In the genomic region with DNA sequence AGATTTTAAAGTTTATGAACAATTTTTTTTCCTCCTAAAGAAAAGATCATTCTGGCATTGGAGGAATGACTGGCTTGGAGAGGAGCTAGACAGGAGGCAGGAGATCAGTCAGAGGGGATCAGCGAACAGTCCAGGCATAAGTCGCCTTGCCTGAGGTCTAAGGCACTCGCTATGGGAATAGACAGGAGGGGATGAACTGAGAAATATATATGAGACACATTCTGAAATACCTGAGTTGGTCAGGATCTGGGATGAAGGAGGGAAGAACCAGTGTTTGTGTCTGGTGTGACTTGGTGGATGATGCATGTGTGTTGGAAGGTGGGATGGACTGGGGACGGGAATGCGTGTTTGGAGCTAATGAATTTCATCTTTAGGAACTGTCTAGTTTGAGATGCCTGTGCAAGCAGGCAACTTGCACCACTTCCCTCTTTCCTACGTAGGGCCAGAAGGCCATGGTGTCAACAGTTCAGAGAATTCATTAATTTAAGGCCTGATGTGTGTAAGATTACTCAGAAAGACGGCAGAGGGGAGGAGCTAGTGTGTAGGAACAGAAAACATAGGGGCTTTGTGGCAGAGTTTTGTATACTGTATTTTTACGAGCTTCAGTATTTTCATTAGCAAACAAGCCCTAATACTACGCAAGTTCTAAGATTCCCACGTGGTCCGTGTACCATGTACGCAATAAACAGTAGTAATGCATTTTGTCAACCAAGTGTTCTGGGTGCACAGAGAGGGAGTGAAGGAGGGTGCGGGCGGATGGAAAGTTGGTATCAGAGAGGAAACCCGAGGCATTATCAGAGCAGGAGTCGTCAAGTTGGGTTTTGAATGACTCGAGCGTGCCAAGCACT, we compare ENCODE assay signal across 8 cellular contexts.
DNase-seq lines count a peak whose midpoint lies in the region; ATAC-seq and TF ChIP-seq lines count a peak whose summit lies in the region.

No MANE protein-coding gene starts in this region.

- H3K79me2 ChIP-seq in DOHH2 (ENCODE audit: control insufficient read depth, low read length), result peaks cover 3% of the 10 kb centered on the region; the same call in 1 of the 2 replicates

- peak overlapping the region; percentile 82 for H3K4me2 ChIP-seq in DOHH2 (ENCODE audit: low read length)

- H3K4me3 ChIP-seq in DOHH2 (ENCODE audit: low read length) (peak overlapping the region; percentile 82), rectal smooth muscle tissue (ENCODE audit: low read length) (peak overlapping the region; percentile 94)

- H3K27ac ChIP-seq in DOHH2 (ENCODE audit: low read depth, low read length) (no peak overlapping the region), rectal smooth muscle tissue (ENCODE audit: low read depth, low read length) (peak overlapping the region; percentile 68)

- peaks cover 14% of the 10 kb centered on the region for H3F3A ChIP-seq in DOHH2 (ENCODE audit: control insufficient read depth, insufficient read depth)

- peaks cover 10% of the 10 kb centered on the region for H3K36me3 ChIP-seq in DOHH2 (ENCODE audit: control insufficient read depth, low read length)
- peaks cover 9% of the 10 kb centered on the region for H3K36me3 ChIP-seq in rectal smooth muscle tissue (ENCODE audit: control insufficient read depth, insufficient read depth, low read length)

- DNase-seq in NCI-H345 (lab: John Stamatoyannopoulos, UW) (peak; percentile 49), germinal center (ENCODE audit: low spot score) (peak; percentile 28), LoVo (ENCODE audit: low spot score) (no peak), amniotic stem cell (lab: John Stamatoyannopoulos, UW) (no peak)
- peak; percentile 6 to 26 for DNase-seq in activated T-helper 1 cell treated with anti-CD3 and anti-CD28 coated beads, Interleukin-2, amount 50 U/mL, for 16 hours (ENCODE audit: low read depth in 1 of 2, low spot score in 1 of 2)

- H4K20me1 ChIP-seq in DOHH2 (ENCODE audit: control insufficient read depth, insufficient read depth, low read depth, low read length), result no peaks in the 10 kb centered on the region

- H3K4me1 ChIP-seq in DOHH2 (ENCODE audit: control insufficient read depth, low read length), result peaks cover 25% of the 10 kb centered on the region
- peaks cover 7% of the 10 kb centered on the region for H3K4me1 ChIP-seq in rectal smooth muscle tissue (ENCODE audit: control insufficient read depth, insufficient read depth, low read length)

- peak; percentile 27 for ATAC-seq in GM21825 (IDR thresholded peaks at IDR 0.05; ENCODE audit: unreplicated experiment)

- H3K9ac ChIP-seq in rectal smooth muscle tissue (ENCODE audit: low read length), result no peak overlapping the region

- H3K9me2 ChIP-seq in DOHH2 (replicated peaks; ENCODE audit: control insufficient read depth, low read length), result no peaks in the 10 kb centered on the region

- H3K27me3 ChIP-seq in DOHH2 (ENCODE audit: control insufficient read depth, low read length) (no peaks in the 10 kb centered on the region), rectal smooth muscle tissue (ENCODE audit: control insufficient read depth, insufficient read depth, low read length) (no peaks in the 10 kb centered on the region)

- TF ChIP-seq CTCF in DOHH2 (IDR thresholded peaks at IDR 0.05; ENCODE audit: low read depth, low read length, poor library complexity, severe bottlenecking), result no peak

- H3K9me3 ChIP-seq in DOHH2 (ENCODE audit: control insufficient read depth, insufficient read depth, low read length), result no peaks in the 10 kb centered on the region

Comparison
In these comparisons a context has a peak if more than half of its experiments do, and no peak if none do; other contexts are left out.
1. DNase-seq: peak in NCI-H345 (single experiment), activated T-helper 1 cell treated with anti-CD3 and anti-CD28 coated beads, Interleukin-2, amount 50 U/mL, for 16 hours (2 of 2) and germinal center (single experiment); none in LoVo (single experiment) and amniotic stem cell (single experiment).